Comparison of ENCODE assay signal across 32 cellular contexts in genomic region chr16:16774389-16774788, GRCh38.
"Had no signal": no experiment of that assay in that cellular context is flagged by ENCODE, and none has a peak within 500 bp of the region (broad histone marks: within the 10 kb centered on the region; RNA-seq: fewer than 3 reads in every experiment).

No MANE protein-coding gene starts in this region.

- H3K4me3 ChIP-seq: adrenal gland, body of pancreas, colonic mucosa, dorsolateral prefrontal cortex had no signal

- H3K4me3 Mint-ChIP-seq: activated CD4-positive, alpha-beta memory T cell treated with anti-CD3 and anti-CD28 coated beads for 36 hours; activated CD4-positive, alpha-beta T cell treated with anti-CD3 and anti-CD28 coated beads for 36 hours; activated CD4-positive, alpha-beta T cell treated with anti-CD3 and anti-CD28 coated beads, Interleukin-2, amount 10 ng/mL, durations not matched to agents 24 days and 14 days; activated CD8-positive, alpha-beta memory T cell treated with anti-CD3 and anti-CD28 coated beads, Interleukin-2, amount 10 ng/mL, durations not matched to agents 7 days and 5 days; activated CD8-positive, alpha-beta T cell treated with anti-CD3 and anti-CD28 coated beads, Interleukin-2, amount 10 ng/mL, durations not matched to agents 7 days and 5 days; activated naive CD4-positive, alpha-beta T cell treated with anti-CD3 and anti-CD28 coated beads for 36 hours; activated naive CD4-positive, alpha-beta T cell treated with anti-CD3 and anti-CD28 coated beads, Interleukin-2, amount 50 U/mL, for 24 hours; activated naive CD8-positive, alpha-beta T cell treated with anti-CD3 and anti-CD28 coated beads for 36 hours; activated naive CD8-positive, alpha-beta T cell treated with anti-CD3 and anti-CD28 coated beads, Interleukin-2, amount 50 U/mL, for 24 hours; activated T-helper 1 cell treated with anti-CD3 and anti-CD28 coated beads, Interleukin-12 subunit alpha, Interleukin-12 subunit beta, Interleukin-2, Interleukin-4 antibody, amounts not matched to agents 30 ng/mL and 10 ng/mL and 1 ng/mL, durations not matched to agents 14 hours and 24 hours and 36 hours; dendritic cell treated with granulocyte-macrophage colony-stimulating factor and Interleukin-4, amounts not matched to agents 40 ng/mL and 50 ng/mL, for 4 days; endodermal cell had no signal

- H3K36me3 ChIP-seq: adrenal gland, colonic mucosa had no signal

- H3K4me1 ChIP-seq: adrenal gland, body of pancreas, colonic mucosa had no signal

- H3K9me3 Mint-ChIP-seq: activated CD4-positive, alpha-beta memory T cell treated with anti-CD3 and anti-CD28 coated beads for 36 hours; activated naive CD4-positive, alpha-beta T cell treated with anti-CD3 and anti-CD28 coated beads for 36 hours; activated naive CD4-positive, alpha-beta T cell treated with anti-CD3 and anti-CD28 coated beads, Interleukin-2, amount 50 U/mL, for 24 hours; activated naive CD8-positive, alpha-beta T cell treated with anti-CD3 and anti-CD28 coated beads for 36 hours; activated naive CD8-positive, alpha-beta T cell treated with anti-CD3 and anti-CD28 coated beads, Interleukin-2, amount 50 U/mL, for 24 hours; activated T-helper 1 cell treated with anti-CD3 and anti-CD28 coated beads, Interleukin-12 subunit alpha, Interleukin-12 subunit beta, Interleukin-2, Interleukin-4 antibody, amounts not matched to agents 30 ng/mL and 10 ng/mL and 1 ng/mL, durations not matched to agents 14 hours and 24 hours and 36 hours; activated T-helper 2 cell treated with anti-CD3 and anti-CD28 coated beads, Interferon-gamma antibody, Interleukin-2, Interleukin-4, amounts not matched to agents 10 μg/mL and 5 μg/mL and 100 μg/mL, durations not matched to agents 14 hours and 24 hours and 36 hours; dendritic cell treated with granulocyte-macrophage colony-stimulating factor and Interleukin-4, amounts not matched to agents 40 ng/mL and 50 ng/mL, for 4 days had no signal

- H3K9me3 ChIP-seq: adrenal gland, body of pancreas, colonic mucosa had no signal

- H3K36me3 Mint-ChIP-seq: activated CD4-positive, alpha-beta memory T cell treated with anti-CD3 and anti-CD28 coated beads for 36 hours; activated CD8-positive, alpha-beta memory T cell treated with anti-CD3 and anti-CD28 coated beads, Interleukin-2, amount 10 ng/mL, durations not matched to agents 7 days and 5 days; activated naive CD4-positive, alpha-beta T cell treated with anti-CD3 and anti-CD28 coated beads, Interleukin-2, amount 50 U/mL, for 24 hours; activated naive CD8-positive, alpha-beta T cell treated with anti-CD3 and anti-CD28 coated beads for 36 hours had no signal

- ATAC-seq: activated CD4-positive, alpha-beta T cell treated with anti-CD3 and anti-CD28 coated beads for 36 hours; activated CD8-positive, alpha-beta memory T cell treated with anti-CD3 and anti-CD28 coated beads, Interleukin-2, amount 10 ng/mL, durations not matched to agents 7 days and 5 days; activated CD8-positive, alpha-beta T cell treated with anti-CD3 and anti-CD28 coated beads, Interleukin-2, amount 10 ng/mL, durations not matched to agents 7 days and 5 days; activated naive CD8-positive, alpha-beta T cell treated with anti-CD3 and anti-CD28 coated beads, Interleukin-2, amount 50 U/mL, for 24 hours; body of pancreas; esophagus mucosa had no signal

- H3K27me3 ChIP-seq: adrenal gland, body of pancreas, colonic mucosa had no signal

- DNase-seq: activated CD4-positive, alpha-beta memory T cell treated with anti-CD3 and anti-CD28 coated beads for 36 hours; activated CD4-positive, alpha-beta T cell treated with anti-CD3 and anti-CD28 coated beads for 36 hours; activated CD4-positive, alpha-beta T cell treated with anti-CD3 and anti-CD28 coated beads, Interleukin-2, amount 10 ng/mL, durations not matched to agents 24 days and 14 days; activated CD4-positive, CD25-positive, alpha-beta regulatory T cell; activated CD4-positive, CD25-positive, alpha-beta regulatory T cell treated with anti-CD3 and anti-CD28 coated beads, Interleukin-2, amount 50 U/mL, for 72 hours; activated CD8-positive, alpha-beta memory T cell treated with anti-CD3 and anti-CD28 coated beads, Interleukin-2, amount 10 ng/mL, durations not matched to agents 7 days and 5 days; activated CD8-positive, alpha-beta memory T cell treated with anti-CD3 and anti-CD28 coated beads, Interleukin-2, amount 50 U/mL, for 4 hours; activated CD8-positive, alpha-beta T cell treated with anti-CD3 and anti-CD28 coated beads, Interleukin-2, amount 10 ng/mL, durations not matched to agents 7 days and 5 days; activated effector memory CD4-positive, alpha-beta T cell treated with anti-CD3 and anti-CD28 coated beads, Interleukin-2, amount 50 U/mL, for 16 hours; activated naive CD4-positive, alpha-beta T cell treated with anti-CD3 and anti-CD28 coated beads for 36 hours; activated naive CD8-positive, alpha-beta T cell treated with anti-CD3 and anti-CD28 coated beads for 36 hours; activated naive CD8-positive, alpha-beta T cell treated with anti-CD3 and anti-CD28 coated beads, Interleukin-2, amount 50 U/mL, for 24 hours; activated T-cell treated with anti-CD3 and anti-CD28 coated beads, Interleukin-2, amount 50 U/mL, for 1 hour; activated T-cell treated with anti-CD3 and anti-CD28 coated beads, Interleukin-2, amount 50 U/mL, for 48 hours; adrenal gland; amygdala; aorta; body of pancreas; central memory CD4-positive, alpha-beta T cell; cerebellar nuclear complex; colonic mucosa; dorsolateral prefrontal cortex; effector memory CD4-positive, alpha-beta T cell; endodermal cell; foreskin fibroblast; head of caudate nucleus; T-helper 2 cell had no signal

- H3K4me1 Mint-ChIP-seq: activated CD4-positive, alpha-beta T cell treated with anti-CD3 and anti-CD28 coated beads for 36 hours; activated CD4-positive, alpha-beta T cell treated with anti-CD3 and anti-CD28 coated beads, Interleukin-2, amount 10 ng/mL, durations not matched to agents 24 days and 14 days; activated CD8-positive, alpha-beta memory T cell treated with anti-CD3 and anti-CD28 coated beads, Interleukin-2, amount 10 ng/mL, durations not matched to agents 7 days and 5 days; activated naive CD4-positive, alpha-beta T cell treated with anti-CD3 and anti-CD28 coated beads, Interleukin-2, amount 50 U/mL, for 24 hours; activated naive CD8-positive, alpha-beta T cell treated with anti-CD3 and anti-CD28 coated beads for 36 hours; activated naive CD8-positive, alpha-beta T cell treated with anti-CD3 and anti-CD28 coated beads, Interleukin-2, amount 50 U/mL, for 24 hours had no signal

- H3K27ac Mint-ChIP-seq: activated CD4-positive, alpha-beta memory T cell treated with anti-CD3 and anti-CD28 coated beads for 36 hours; activated CD4-positive, alpha-beta T cell treated with anti-CD3 and anti-CD28 coated beads for 36 hours; activated CD4-positive, alpha-beta T cell treated with anti-CD3 and anti-CD28 coated beads, Interleukin-2, amount 10 ng/mL, durations not matched to agents 24 days and 14 days; activated CD8-positive, alpha-beta memory T cell treated with anti-CD3 and anti-CD28 coated beads, Interleukin-2, amount 10 ng/mL, durations not matched to agents 7 days and 5 days; activated CD8-positive, alpha-beta T cell treated with anti-CD3 and anti-CD28 coated beads, Interleukin-2, amount 10 ng/mL, durations not matched to agents 7 days and 5 days; activated naive CD4-positive, alpha-beta T cell treated with anti-CD3 and anti-CD28 coated beads for 36 hours; activated naive CD4-positive, alpha-beta T cell treated with anti-CD3 and anti-CD28 coated beads, Interleukin-2, amount 50 U/mL, for 24 hours; activated naive CD8-positive, alpha-beta T cell treated with anti-CD3 and anti-CD28 coated beads for 36 hours; activated naive CD8-positive, alpha-beta T cell treated with anti-CD3 and anti-CD28 coated beads, Interleukin-2, amount 50 U/mL, for 24 hours; activated T-helper 1 cell treated with anti-CD3 and anti-CD28 coated beads, Interleukin-12 subunit alpha, Interleukin-12 subunit beta, Interleukin-2, Interleukin-4 antibody, amounts not matched to agents 30 ng/mL and 10 ng/mL and 1 ng/mL, durations not matched to agents 14 hours and 24 hours and 36 hours; activated T-helper 2 cell treated with anti-CD3 and anti-CD28 coated beads, Interferon-gamma antibody, Interleukin-2, Interleukin-4, amounts not matched to agents 10 μg/mL and 5 μg/mL and 100 μg/mL, durations not matched to agents 14 hours and 24 hours and 36 hours; dendritic cell treated with granulocyte-macrophage colony-stimulating factor and Interleukin-4, amounts not matched to agents 40 ng/mL and 50 ng/mL, for 4 days; endodermal cell had no signal

- H3K27ac ChIP-seq: adrenal gland, body of pancreas, colonic mucosa, dorsolateral prefrontal cortex had no signal

- H3K27me3 Mint-ChIP-seq: activated CD4-positive, alpha-beta T cell treated with anti-CD3 and anti-CD28 coated beads, Interleukin-2, amount 10 ng/mL, durations not matched to agents 24 days and 14 days had no signal
